ENCODE assay signal across 8 cellular contexts in genomic region chrX:119118780-119119395, GRCh38. TPM values are rescaled to one million over a fixed set of nuclear protein-coding genes. Genes with fewer than 3 reads are reported as not detected.
A peak's percentile ranks its signal among the peaks of the same experiment; 100 is the strongest.
DNase-seq lines count a peak whose midpoint lies in the region; ATAC-seq and TF ChIP-seq lines count a peak whose summit lies in the region.

No MANE protein-coding gene starts in this region.

- intact Hi-C loops in Right ventricle myocardium inferior (cut with DNase I): loop anchor here (5.0 to 10.0 kb wide), 2 partner anchors 96 to 148 kb away; no protein-coding TSS in a partner anchor
- intact Hi-C loops in cardiac septum (cut with DNase I): loop anchor here (5.0 kb wide), 1 partner anchor 98 kb away; no protein-coding TSS in a partner anchor
- intact Hi-C loops in upper lobe of right lung (cut with DNase I): no loop called here

- H3K4me1 ChIP-seq in upper lobe of right lung: no peaks in the 10 kb centered on the region

- no peaks in the 10 kb centered on the region for H3K27me3 ChIP-seq in upper lobe of right lung

- peaks cover 9% of the 10 kb centered on the region for H3K27me3 Mint-ChIP-seq in osteocyte (ENCODE audit: unreplicated experiment)

- ATAC-seq in Right ventricle myocardium inferior: peak; percentile 46
- ATAC-seq in HG02938 (IDR thresholded peaks at IDR 0.05; ENCODE audit: unreplicated experiment): peak; percentile 85
- ATAC-seq in upper lobe of right lung: peak; percentile 77

- no peak overlapping the region for H3K27ac Mint-ChIP-seq in osteocyte (ENCODE audit: unreplicated experiment)

- H3K36me3 ChIP-seq in upper lobe of right lung: no peaks in the 10 kb centered on the region

- H3K4me3 Mint-ChIP-seq in osteocyte (ENCODE audit: unreplicated experiment): no peak overlapping the region

- H3K9me3 Mint-ChIP-seq in osteocyte (ENCODE audit: unreplicated experiment): no peaks in the 10 kb centered on the region

- no peak overlapping the region for H3K27ac ChIP-seq in upper lobe of right lung

- no peaks in the 10 kb centered on the region for H3K4me1 Mint-ChIP-seq in osteocyte (ENCODE audit: unreplicated experiment)

- no peak for DNase-seq in Right ventricle myocardium inferior (ENCODE audit: missing footprints)
- no peak for DNase-seq in cardiac septum (ENCODE audit: low spot score)
- peak; percentile 49 for DNase-seq in NCI-H748 treated with DMSO at 0.1 percent for 48 hours (lab: John Stamatoyannopoulos, UW)
- DNase-seq in activated T-cell treated with anti-CD3 and anti-CD28 coated beads for 4 hours: peak; percentile 19
- DNase-seq in fibroblast of the aortic adventitia (ENCODE audit: low read depth): peak; percentile 56
- no peak for DNase-seq in osteocyte (ENCODE audit: extremely low spot score, unreplicated experiment)
- no peak for DNase-seq in upper lobe of right lung

- H3K9me3 ChIP-seq in upper lobe of right lung: no peaks in the 10 kb centered on the region

- H3K36me3 Mint-ChIP-seq in osteocyte (ENCODE audit: unreplicated experiment): no peaks in the 10 kb centered on the region

- H3K4me3 ChIP-seq in fibroblast of the aortic adventitia (ENCODE audit: low read depth, low read length) (no peak overlapping the region), upper lobe of right lung (no peak overlapping the region)

- peak; percentile 86 for TF ChIP-seq CTCF in fibroblast of the aortic adventitia (IDR thresholded peaks at IDR 0.05; ENCODE audit: insufficient read depth, low read length)
- TF ChIP-seq CTCF in osteocyte (IDR thresholded peaks at IDR 0.05): peak; percentile 68
- TF ChIP-seq CTCF in upper lobe of right lung (IDR thresholded peaks at IDR 0.05): peak; percentile 66

RNA-seq across cellular contexts. Expression of gene KIAA1210, which starts 8.7 kb away (rescaled TPM):
- total RNA-seq in Right ventricle myocardium inferior (not detected), cardiac septum (0.08 TPM), fibroblast of the aortic adventitia (ENCODE audit: low replicate concordance) (not detected in 2 replicates), osteocyte (not detected in 2 replicates), upper lobe of right lung (not detected)

RNA-seq across cellular contexts. Expression of gene CT47C1, which starts 46.1 kb away (rescaled TPM):
- total RNA-seq in Right ventricle myocardium inferior: not detected
- total RNA-seq in cardiac septum: not detected
- not detected in 2 replicates for total RNA-seq in fibroblast of the aortic adventitia (ENCODE audit: low replicate concordance)
- not detected in 2 replicates for total RNA-seq in osteocyte
- total RNA-seq in upper lobe of right lung: not detected

Comparison
In these comparisons a context has a peak if more than half of its experiments do, and no peak if none do; other contexts are left out.
1. DNase-seq: peak in NCI-H748 treated with DMSO at 0.1 percent for 48 hours (single experiment), activated T-cell treated with anti-CD3 and anti-CD28 coated beads for 4 hours (single experiment) and fibroblast of the aortic adventitia (single experiment); none in Right ventricle myocardium inferior (single experiment), cardiac septum (single experiment), osteocyte (single experiment) and upper lobe of right lung (single experiment).
2. Peak in every context shown above with its lines, with median percentiles within 50 percentile points of each other: ATAC-seq and CTCF ChIP-seq.